1 cellular context compared by ENCODE assay signal in the genomic region with DNA sequence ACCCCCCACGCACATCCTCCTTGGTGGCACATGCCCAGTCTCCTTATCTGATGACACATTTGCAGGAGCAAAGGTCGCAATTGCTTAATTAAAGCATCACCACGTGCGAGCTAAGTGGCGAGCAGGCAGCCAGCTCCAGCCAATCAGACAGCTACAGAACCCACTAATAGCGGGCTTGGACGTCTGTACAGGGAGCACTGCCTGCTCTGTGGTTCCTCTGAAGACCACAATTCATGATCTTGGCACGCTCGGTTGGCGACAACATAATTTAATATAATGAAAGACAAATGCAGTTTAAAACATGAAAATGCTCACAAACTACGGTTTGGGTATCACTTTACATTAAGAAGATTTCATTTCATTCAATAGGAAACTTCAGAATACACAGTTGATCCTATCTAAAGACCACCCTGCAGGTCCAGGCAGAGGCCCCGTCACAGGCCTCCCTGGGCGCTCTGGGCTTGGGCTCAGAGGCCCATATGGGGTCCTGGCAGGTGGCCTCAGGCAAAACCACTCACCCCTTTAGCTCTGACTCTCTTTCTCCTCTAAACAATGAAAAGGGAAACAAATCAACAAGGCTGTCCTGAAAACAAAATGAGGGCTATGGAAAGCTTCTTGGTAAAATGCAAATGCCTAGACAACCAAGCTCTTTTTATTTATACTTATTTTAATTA.
TF ChIP-seq lines count a peak whose summit lies in the region.

No MANE protein-coding gene starts in this region.

TF ChIP-seq in SK-N-SH, 30 proteins besides CTCF, POLR2A, EP300 and RAD21:
- TF ChIP-seq MEF2A (IDR thresholded peaks at IDR 0.05; ENCODE audit: borderline replicate concordance, low read depth) = no peak
- no peak for TF ChIP-seq TCF12 (IDR thresholded peaks at IDR 0.05)
- TF ChIP-seq, protein P1, sequence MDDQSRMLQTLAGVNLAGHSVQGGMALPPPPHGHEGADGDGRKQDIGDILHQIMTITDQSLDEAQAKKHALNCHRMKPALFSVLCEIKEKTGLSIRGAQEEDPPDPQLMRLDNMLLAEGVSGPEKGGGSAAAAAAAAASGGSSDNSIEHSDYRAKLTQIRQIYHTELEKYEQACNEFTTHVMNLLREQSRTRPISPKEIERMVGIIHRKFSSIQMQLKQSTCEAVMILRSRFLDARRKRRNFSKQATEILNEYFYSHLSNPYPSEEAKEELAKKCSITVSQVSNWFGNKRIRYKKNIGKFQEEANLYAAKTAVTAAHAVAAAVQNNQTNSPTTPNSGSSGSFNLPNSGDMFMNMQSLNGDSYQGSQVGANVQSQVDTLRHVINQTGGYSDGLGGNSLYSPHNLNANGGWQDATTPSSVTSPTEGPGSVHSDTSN (IDR thresholded peaks at IDR 0.05) = peak; percentile 23; the same call in 1 of the 2 replicates
- TF ChIP-seq, protein P2, sequence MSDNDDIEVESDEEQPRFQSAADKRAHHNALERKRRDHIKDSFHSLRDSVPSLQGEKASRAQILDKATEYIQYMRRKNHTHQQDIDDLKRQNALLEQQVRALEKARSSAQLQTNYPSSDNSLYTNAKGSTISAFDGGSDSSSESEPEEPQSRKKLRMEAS (IDR thresholded peaks at IDR 0.05; ENCODE audit: low read depth) = 0 out of 2 replicates have a peak, but pooled peaks have one; percentile 20
- no peak for TF ChIP-seq SIN3A (IDR thresholded peaks at IDR 0.05; ENCODE audit: borderline replicate concordance, low read depth, low read length)
- TF ChIP-seq ELF1 (IDR thresholded peaks at IDR 0.05) = no peak
- TF ChIP-seq POLR2AphosphoS5 (IDR thresholded peaks at IDR 0.05; ENCODE audit: low read depth, low read length) = no peak
- TF ChIP-seq, protein P3, sequence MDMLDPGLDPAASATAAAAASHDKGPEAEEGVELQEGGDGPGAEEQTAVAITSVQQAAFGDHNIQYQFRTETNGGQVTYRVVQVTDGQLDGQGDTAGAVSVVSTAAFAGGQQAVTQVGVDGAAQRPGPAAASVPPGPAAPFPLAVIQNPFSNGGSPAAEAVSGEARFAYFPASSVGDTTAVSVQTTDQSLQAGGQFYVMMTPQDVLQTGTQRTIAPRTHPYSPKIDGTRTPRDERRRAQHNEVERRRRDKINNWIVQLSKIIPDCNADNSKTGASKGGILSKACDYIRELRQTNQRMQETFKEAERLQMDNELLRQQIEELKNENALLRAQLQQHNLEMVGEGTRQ (IDR thresholded peaks at IDR 0.05; ENCODE audit: borderline replicate concordance, low read depth, low read length) = no peak
